Comparison of ENCODE assay signal across 10 cellular contexts in the genomic region with DNA sequence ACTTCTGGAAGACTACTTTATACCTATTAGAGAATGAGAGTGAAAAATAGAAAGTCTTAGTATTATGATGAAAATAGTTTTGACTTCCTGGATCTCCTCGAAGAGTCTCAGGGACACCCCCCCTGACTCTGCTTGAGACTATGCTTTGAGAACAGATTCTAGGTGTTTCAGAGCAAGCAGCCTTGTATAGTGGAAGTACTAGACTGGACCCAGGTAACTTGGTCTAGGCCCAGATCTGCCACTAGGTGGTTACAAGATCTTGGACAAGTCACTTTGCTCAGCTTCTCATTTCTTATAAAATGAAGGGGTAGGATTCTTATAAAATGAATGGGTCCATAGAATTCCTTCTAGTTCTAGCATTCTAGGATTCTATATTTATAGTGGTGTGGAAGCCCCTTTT. TPM values are rescaled to one million over a fixed set of nuclear protein-coding genes. Genes with fewer than 3 reads are reported as not detected.
DNase-seq lines count a peak whose midpoint lies in the region; ATAC-seq and TF ChIP-seq lines count a peak whose summit lies in the region.
"Had no signal": no experiment of that assay in that cellular context is flagged by ENCODE, and none has a peak within 500 bp of the region (broad histone marks: within the 10 kb centered on the region; RNA-seq: fewer than 3 reads in every experiment).

No MANE protein-coding gene starts in this region.

- H3K4me1 ChIP-seq in RWPE2 (ENCODE audit: insufficient read depth, poor library complexity, severe bottlenecking), result peaks cover 19% of the 10 kb centered on the region

- DNase-seq in SKM-1 (lab: John Stamatoyannopoulos, UW; ENCODE audit: unreplicated experiment) (peak; percentile 29), SKM-1 treated with dmso at 0.1 percent for 144 hours (lab: John Stamatoyannopoulos, UW; ENCODE audit: unreplicated experiment) (no peak), RWPE2 (ENCODE audit: low spot score) (no peak), neural crest cell (ENCODE audit: low read depth, low spot score) (no peak), NCI-H524 treated with DMSO at 0.1 percent for 48 hours (lab: John Stamatoyannopoulos, UW) (no peak), NCI-H1092 treated with DMSO at 0.1 percent for 48 hours (lab: John Stamatoyannopoulos, UW) (no peak)
- DNase-seq in stimulated activated CD4-positive, alpha-beta T cell treated with anti-CD3 and anti-CD28 coated beads, Interleukin-12 subunit alpha, Interleukin-12 subunit beta, amount 100 ng/mL, for 4 hours, result no peak

- H3K27me3 Mint-ChIP-seq in neural crest cell (ENCODE audit: low read depth), result no peaks in the 10 kb centered on the region

- H3K4me3 ChIP-seq in RWPE2 (ENCODE audit: severe bottlenecking), result no peak overlapping the region
- H3K4me3 ChIP-seq: lung had no signal

- ATAC-seq in HG02623 (IDR thresholded peaks at IDR 0.05; ENCODE audit: unreplicated experiment) (peak; percentile 84), RWPE2 (ENCODE audit: low read depth) (peak; percentile 63; the same call in 2 of the 3 replicates)

- H3K9me3 Mint-ChIP-seq in neural crest cell, result no peaks in the 10 kb centered on the region
- H3K9me3 Mint-ChIP-seq: T-helper 1 cell treated with Interleukin-12 subunit alpha and Interleukin-12 subunit beta and Interleukin-4 antibody, amounts not matched to agents 30 μg/mL and 1 μg/mL, for 36 hours had no signal

- H3K36me3 Mint-ChIP-seq in neural crest cell (ENCODE audit: low read depth), result peaks cover 3% of the 10 kb centered on the region

- H3K27ac ChIP-seq in RWPE2 (ENCODE audit: poor library complexity, severe bottlenecking), result no peak overlapping the region

- no peak overlapping the region for H3K27ac Mint-ChIP-seq in neural crest cell (ENCODE audit: unreplicated experiment)
- H3K27ac Mint-ChIP-seq: T-helper 1 cell treated with Interleukin-12 subunit alpha and Interleukin-12 subunit beta and Interleukin-4 antibody, amounts not matched to agents 30 μg/mL and 1 μg/mL, for 36 hours had no signal

- H3K36me3 ChIP-seq in RWPE2 (ENCODE audit: low read depth), result peaks cover 37% of the 10 kb centered on the region

- H3K9me3 ChIP-seq in RWPE2 (ENCODE audit: severe bottlenecking), result no peaks in the 10 kb centered on the region

- no peaks in the 10 kb centered on the region for H3K27me3 ChIP-seq in RWPE2 (ENCODE audit: insufficient read depth, poor library complexity, severe bottlenecking)

- TF ChIP-seq CTCF in RWPE2 (IDR thresholded peaks at IDR 0.05; ENCODE audit: poor library complexity, severe bottlenecking) (peak; percentile 53), neural crest cell (conservative IDR thresholded peaks at IDR 0.05) (peak; percentile 45)

- peaks cover 5% of the 10 kb centered on the region for H3K4me1 Mint-ChIP-seq in neural crest cell

- H3K4me3 Mint-ChIP-seq in neural crest cell, result no peak overlapping the region
- H3K4me3 Mint-ChIP-seq: T-helper 1 cell treated with Interleukin-12 subunit alpha and Interleukin-12 subunit beta and Interleukin-4 antibody, amounts not matched to agents 30 μg/mL and 1 μg/mL, for 36 hours had no signal

RNA-seq across cellular contexts. Expression of a gene that starts 9.1 kb away (rescaled TPM):
- 12.5 and 13.9 TPM in 2 replicates for total RNA-seq in neural crest cell
